24 cellular contexts compared by ENCODE assay signal in genomic region chrX:46407753-46408130, GRCh38.
DNase-seq lines count a peak whose midpoint lies in the region; TF ChIP-seq lines count a peak whose summit lies in the region.
"Had no signal": no experiment of that assay in that cellular context is flagged by ENCODE, and none has a peak within 500 bp of the region (broad histone marks: within the 10 kb centered on the region; RNA-seq: fewer than 3 reads in every experiment).

No MANE protein-coding gene starts in this region.

- H3K36me3 ChIP-seq in adipocyte (ENCODE audit: control insufficient read depth, insufficient read depth, low read length, severe bottlenecking): no peaks in the 10 kb centered on the region
- H3K36me3 ChIP-seq: gastrocnemius medialis, HAP-1, neural progenitor cell, prostate gland, SJSA1, uterus had no signal

- no peaks in the 10 kb centered on the region for H3K36me3 Mint-ChIP-seq in CD14-positive monocyte
- H3K36me3 Mint-ChIP-seq: neural progenitor cell had no signal

- intact Hi-C loops in CD14-positive monocyte (cut with micrococcal nuclease): no loop called here

- no peaks in the 10 kb centered on the region for H3K9me3 Mint-ChIP-seq in CD14-positive monocyte
- H3K9me3 Mint-ChIP-seq: dendritic cell treated with granulocyte-macrophage colony-stimulating factor and Interleukin-4, amounts not matched to agents 40 ng/mL and 50 ng/mL, for 4 days; neural progenitor cell had no signal

- no peak overlapping the region for H3K4me3 Mint-ChIP-seq in CD14-positive monocyte
- H3K4me3 Mint-ChIP-seq: dendritic cell treated with granulocyte-macrophage colony-stimulating factor and Interleukin-4, amounts not matched to agents 40 ng/mL and 50 ng/mL, for 4 days; neural progenitor cell had no signal

- H3K27ac Mint-ChIP-seq in CD14-positive monocyte: no peak overlapping the region
- H3K27ac Mint-ChIP-seq: dendritic cell treated with granulocyte-macrophage colony-stimulating factor and Interleukin-4, amounts not matched to agents 40 ng/mL and 50 ng/mL, for 4 days; neural progenitor cell had no signal

- no peaks in the 10 kb centered on the region for H3K4me1 ChIP-seq in adipocyte (ENCODE audit: control insufficient read depth, insufficient read depth, low read length)
- H3K4me1 ChIP-seq: gastrocnemius medialis, HAP-1, neural progenitor cell, prostate gland, SJSA1, uterus had no signal

- peaks cover 2% of the 10 kb centered on the region for H3K4me1 Mint-ChIP-seq in CD14-positive monocyte

- peaks cover 15% of the 10 kb centered on the region for H3K27me3 ChIP-seq in adipocyte (replicated peaks; ENCODE audit: control insufficient read depth, insufficient read depth, low read length)
- H3K27me3 ChIP-seq: gastrocnemius medialis, neural progenitor cell, SJSA1, uterus had no signal

- no peak overlapping the region for H3K9ac ChIP-seq in adipocyte (ENCODE audit: low read length)
- H3K9ac ChIP-seq: neural progenitor cell had no signal

- peaks cover 0 to 5% (median 3%) of the 10 kb centered on the region in 3 donors for H3K27me3 Mint-ChIP-seq in CD14-positive monocyte (ENCODE audit: low read depth in 3 of 3)
- H3K27me3 Mint-ChIP-seq: dendritic cell treated with granulocyte-macrophage colony-stimulating factor and Interleukin-4, amounts not matched to agents 40 ng/mL and 50 ng/mL, for 4 days had no signal

- peak; percentile 22 for DNase-seq in ELR (ENCODE audit: low read depth)
- peak; percentile 11 for DNase-seq in adipocyte (ENCODE audit: low read depth)
- peak; percentile 20 for DNase-seq in fibroblast of pulmonary artery (ENCODE audit: low read depth)
- peak; percentile 35 for DNase-seq in stromal cell of bone marrow (ENCODE audit: low read depth)
- no peak for DNase-seq in CD14-positive monocyte (ENCODE audit: low spot score)
- no peak for DNase-seq in COLO668 (lab: John Stamatoyannopoulos, UW; ENCODE audit: unreplicated experiment)
- DNase-seq in NCI-H2227 (lab: John Stamatoyannopoulos, UW; ENCODE audit: unreplicated experiment): no peak
- DNase-seq: activated CD4-positive, alpha-beta T cell treated with anti-CD3 and anti-CD28 coated beads, Interleukin-2, amount 50 U/mL, for 4 hours; activated CD8-positive, alpha-beta memory T cell treated with anti-CD3 and anti-CD28 coated beads, Interleukin-2, amount 50 U/mL, for 48 hours; activated effector memory CD4-positive, alpha-beta T cell treated with Interleukin-2 at 50 U/mL for 16 hours; Caco-2; gastrocnemius medialis; hippocampal formation; NCI-H1436 treated with DMSO at 0.1 percent for 48 hours; NCI-H510A treated with DMSO at 0.1 percent for 48 hours; NK-92 treated with Interleukin-12 subunit alpha and Interleukin-12 subunit beta, amount 100 ng/mL, for 24 hours; stimulated activated CD4-positive, alpha-beta T cell treated with anti-CD3 and anti-CD28 coated beads, Interleukin-1b, Interleukin-23, amount 100 ng/mL, for 48 hours; uterus had no signal

- no peak for TF ChIP-seq CTCF in fibroblast of pulmonary artery (IDR thresholded peaks at IDR 0.05; ENCODE audit: low read length, missing control alignments)
- no peak for TF ChIP-seq CTCF in CD14-positive monocyte (IDR thresholded peaks at IDR 0.05)

- no peaks in the 10 kb centered on the region for H3K9me3 ChIP-seq in adipocyte (ENCODE audit: control insufficient read depth, low read length)
- H3K9me3 ChIP-seq: Caco-2, gastrocnemius medialis, HAP-1, prostate gland, SJSA1, uterus had no signal

- no peak overlapping the region for H3K4me3 ChIP-seq in adipocyte (ENCODE audit: low read length)
- H3K4me3 ChIP-seq in fibroblast of pulmonary artery (replicated peaks; ENCODE audit: low read depth, low read length): no peak overlapping the region
- H3K4me3 ChIP-seq: gastrocnemius medialis, HAP-1, K562, neural progenitor cell, prostate gland, SJSA1, uterus had no signal

Comparison
In these comparisons a context has a peak if more than half of its experiments do, and no peak if none do; other contexts are left out.
1. DNase-seq: peak in ELR (single experiment), adipocyte (single experiment), fibroblast of pulmonary artery (single experiment) and stromal cell of bone marrow (single experiment); none in CD14-positive monocyte (single experiment), COLO668 (single experiment) and NCI-H2227 (single experiment).